Comparison of ENCODE assay signal across 15 cellular contexts in genomic region chr14:71328183-71328582, GRCh38. TPM values are rescaled to one million over a fixed set of nuclear protein-coding genes. Genes with fewer than 3 reads are reported as not detected.
DNase-seq lines count a peak whose midpoint lies in the region; ATAC-seq and TF ChIP-seq lines count a peak whose summit lies in the region.
"Had no signal": no experiment of that assay in that cellular context is flagged by ENCODE, and none has a peak within 500 bp of the region (broad histone marks: within the 10 kb centered on the region; RNA-seq: fewer than 3 reads in every experiment).

No MANE protein-coding gene starts in this region.

- intact Hi-C loops in activated CD4-positive, alpha-beta T cell treated with anti-CD3 and anti-CD28 coated beads, Interleukin-2, amount 10 ng/mL, durations not matched to agents 24 days and 14 days (cut with micrococcal nuclease): loop anchor here (10.0 kb wide), 2 partner anchors 443 to 527 kb away; no protein-coding TSS in a partner anchor

- ATAC-seq in HG03342 (IDR thresholded peaks at IDR 0.05; ENCODE audit: unreplicated experiment) (peak; percentile 39), GM18502 (IDR thresholded peaks at IDR 0.05; ENCODE audit: poor library complexity, unreplicated experiment) (no peak), HG03439 (IDR thresholded peaks at IDR 0.05; ENCODE audit: unreplicated experiment) (no peak)
- peak; percentile 27 for ATAC-seq in activated naive CD8-positive, alpha-beta T cell treated with anti-CD3 and anti-CD28 coated beads, Interleukin-2, amount 10 ng/mL, durations not matched to agents 7 days and 5 days (ENCODE audit: low read depth)
- peak; percentile 32 for ATAC-seq in stimulated activated naive CD8-positive, alpha-beta T cell treated with anti-CD3 and anti-CD28 coated beads, Interleukin-15, Interleukin-2, amounts not matched to agents 100 U/mL and 50 U/mL, for 24 hours
- ATAC-seq: HCT116 had no signal

- H3K4me1 Mint-ChIP-seq in activated CD4-positive, alpha-beta T cell treated with anti-CD3 and anti-CD28 coated beads, Interleukin-2, amount 10 ng/mL, durations not matched to agents 24 days and 14 days: peaks cover 76% of the 10 kb centered on the region
- peaks cover 56% of the 10 kb centered on the region for H3K4me1 Mint-ChIP-seq in activated naive CD8-positive, alpha-beta T cell treated with anti-CD3 and anti-CD28 coated beads, Interleukin-2, amount 10 ng/mL, durations not matched to agents 7 days and 5 days

- CTCF ChIA-PET in SK-N-SH (lab: Yijun Ruan, JAX): interaction anchor here (0.5 to 2.5 kb wide), 2 partner anchors 319 to 425 kb away, joined by 3 to 12 read pairs; no protein-coding TSS in a partner anchor

- no peak overlapping the region for H3K9ac ChIP-seq in SK-N-SH

- H2AFZ ChIP-seq in SK-N-SH (ENCODE audit: low read depth): no peak overlapping the region

- no peak for TF ChIP-seq EP300 in SK-N-SH (IDR thresholded peaks at IDR 0.05; ENCODE audit: borderline replicate concordance in 1 of 2, low read depth in 1 of 2, low read length in 1 of 2)

- H3K27ac ChIP-seq in SK-N-SH (ENCODE audit: low read depth in 2 of 2, low read length in 1 of 2): no peak overlapping the region
- H3K27ac ChIP-seq: adrenal gland had no signal

- peaks cover 8 to 19% of the 10 kb centered on the region in 2 experiments; a peak in 3 of 4 replicates for H3K4me1 ChIP-seq in SK-N-SH (ENCODE audit: control insufficient read depth in 1 of 2, insufficient read depth in 2 of 2, low read depth in 1 of 2, low read length in 1 of 2)

- no peaks in the 10 kb centered on the region for H3K27me3 Mint-ChIP-seq in activated CD4-positive, alpha-beta T cell treated with anti-CD3 and anti-CD28 coated beads, Interleukin-2, amount 10 ng/mL, durations not matched to agents 24 days and 14 days
- H3K27me3 Mint-ChIP-seq in activated naive CD8-positive, alpha-beta T cell treated with anti-CD3 and anti-CD28 coated beads, Interleukin-2, amount 10 ng/mL, durations not matched to agents 7 days and 5 days: no peaks in the 10 kb centered on the region

- H3K36me3 ChIP-seq in SK-N-SH (replicated peaks in 1 of 2; ENCODE audit: control insufficient read depth in 1 of 2, insufficient read depth in 2 of 2, low read length in 1 of 2): peaks cover 0 to 9% of the 10 kb centered on the region in 2 experiments
- H3K36me3 ChIP-seq: adrenal gland, tibial nerve had no signal

- H3K9me3 Mint-ChIP-seq in activated CD4-positive, alpha-beta T cell treated with anti-CD3 and anti-CD28 coated beads, Interleukin-2, amount 10 ng/mL, durations not matched to agents 24 days and 14 days: peaks cover 1% of the 10 kb centered on the region
- peaks cover 4% of the 10 kb centered on the region for H3K9me3 Mint-ChIP-seq in activated naive CD8-positive, alpha-beta T cell treated with anti-CD3 and anti-CD28 coated beads, Interleukin-2, amount 10 ng/mL, durations not matched to agents 7 days and 5 days

- no peaks in the 10 kb centered on the region for H3F3A ChIP-seq in SK-N-SH (replicated peaks; ENCODE audit: insufficient read depth)

- H3K4me3 Mint-ChIP-seq in activated CD4-positive, alpha-beta T cell treated with anti-CD3 and anti-CD28 coated beads, Interleukin-2, amount 10 ng/mL, durations not matched to agents 24 days and 14 days: peak overlapping the region; percentile 10
- no peak overlapping the region for H3K4me3 Mint-ChIP-seq in activated naive CD8-positive, alpha-beta T cell treated with anti-CD3 and anti-CD28 coated beads, Interleukin-2, amount 10 ng/mL, durations not matched to agents 7 days and 5 days

- H3K9me2 ChIP-seq in SK-N-SH: no peaks in the 10 kb centered on the region

- 0 out of 2 replicates have a peak, but pooled peaks cover 3% of the 10 kb centered on the region for H4K20me1 ChIP-seq in SK-N-SH (ENCODE audit: insufficient read depth)

- H3K27me3 ChIP-seq in SK-N-SH (ENCODE audit: insufficient read depth): no peaks in the 10 kb centered on the region
- H3K27me3 ChIP-seq: adrenal gland, tibial nerve had no signal

- H3K9me3 ChIP-seq in SK-N-SH: no peaks in the 10 kb centered on the region
- H3K9me3 ChIP-seq: adrenal gland, tibial nerve had no signal

- no peak overlapping the region for H3K4me2 ChIP-seq in SK-N-SH

- peaks cover 37% of the 10 kb centered on the region for H3K36me3 Mint-ChIP-seq in activated CD4-positive, alpha-beta T cell treated with anti-CD3 and anti-CD28 coated beads, Interleukin-2, amount 10 ng/mL, durations not matched to agents 24 days and 14 days (ENCODE audit: low read depth)
- H3K36me3 Mint-ChIP-seq in activated naive CD8-positive, alpha-beta T cell treated with anti-CD3 and anti-CD28 coated beads, Interleukin-2, amount 10 ng/mL, durations not matched to agents 7 days and 5 days: peaks cover 23% of the 10 kb centered on the region

- no peak for TF ChIP-seq RAD21 in SK-N-SH (IDR thresholded peaks at IDR 0.05; ENCODE audit: low read length)

- POLR2A ChIA-PET in activated naive CD8-positive, alpha-beta T cell treated with anti-CD3 and anti-CD28 coated beads, Interleukin-2, amount 10 ng/mL, durations not matched to agents 7 days and 5 days (lab: Charles Lee): interaction anchor here (0.7 kb wide), 1 partner anchor 75 kb away, joined by 3 read pairs; no protein-coding TSS in a partner anchor
- POLR2A ChIA-PET in SK-N-SH (lab: Yijun Ruan, JAX): interaction anchor here (0.6 kb wide), 1 partner anchor 209 kb away, joined by 3 read pairs; no protein-coding TSS in a partner anchor

- peak overlapping the region; percentile 9 for H3K27ac Mint-ChIP-seq in activated CD4-positive, alpha-beta T cell treated with anti-CD3 and anti-CD28 coated beads, Interleukin-2, amount 10 ng/mL, durations not matched to agents 24 days and 14 days
- H3K27ac Mint-ChIP-seq in activated naive CD8-positive, alpha-beta T cell treated with anti-CD3 and anti-CD28 coated beads, Interleukin-2, amount 10 ng/mL, durations not matched to agents 7 days and 5 days: peak overlapping the region; percentile 11

- no peak overlapping the region for H3K4me3 ChIP-seq in SK-N-SH (ENCODE audit: low read depth in 2 of 2, low read length in 1 of 2)
- H3K4me3 ChIP-seq: adrenal gland, tibial nerve had no signal

- TF ChIP-seq CTCF in SK-N-SH (IDR thresholded peaks at IDR 0.05): no peak

- peak; percentile 62 for DNase-seq in activated CD4-positive, alpha-beta T cell treated with anti-CD3 and anti-CD28 coated beads, Interleukin-2, amount 10 ng/mL, durations not matched to agents 24 days and 14 days
- no peak for DNase-seq in activated CD4-positive, alpha-beta T cell treated with anti-CD3 and anti-CD28 coated beads, Interleukin-2, amount 50 U/mL, for 4 hours
- no peak for DNase-seq in activated naive CD8-positive, alpha-beta T cell treated with anti-CD3 and anti-CD28 coated beads, Interleukin-2, amount 10 ng/mL, durations not matched to agents 7 days and 5 days
- no peak for DNase-seq in stimulated activated naive CD8-positive, alpha-beta T cell treated with anti-CD3 and anti-CD28 coated beads, Interleukin-15, Interleukin-2, amounts not matched to agents 100 U/mL and 50 U/mL, for 24 hours
- DNase-seq in SK-N-SH: no peak
- DNase-seq: 8988T, adrenal gland, NCI-H1694 treated with DMSO at 0.1 percent for 48 hours, NCI-H69, T1000 had no signal

- peaks cover 100% of the 10 kb centered on the region for H3K79me2 ChIP-seq in SK-N-SH (ENCODE audit: insufficient read depth)

TF ChIP-seq in SK-N-SH, 30 proteins besides CTCF, POLR2A, EP300 and RAD21:
- no peak for TF ChIP-seq TEAD4 (IDR thresholded peaks at IDR 0.05; ENCODE audit: borderline replicate concordance, insufficient read depth)
- TF ChIP-seq SMC3 (IDR thresholded peaks at IDR 0.05; ENCODE audit: low read depth, low read length): no peak
- no peak for TF ChIP-seq TAF1 (IDR thresholded peaks at IDR 0.05; ENCODE audit: borderline replicate concordance, low read depth, low read length)
- TF ChIP-seq MEF2A (IDR thresholded peaks at IDR 0.05; ENCODE audit: borderline replicate concordance, low read depth): no peak
- no peak for TF ChIP-seq RFX5 (IDR thresholded peaks at IDR 0.05; ENCODE audit: low read length)
- no peak for TF ChIP-seq MAX (IDR thresholded peaks at IDR 0.05; ENCODE audit: low read depth)

RNA-seq across cellular contexts. Expression of gene SIPA1L1, which starts 7.9 kb away (rescaled TPM):
- 69.7 and 72.6 TPM in 2 replicates for total RNA-seq in activated CD4-positive, alpha-beta T cell treated with anti-CD3 and anti-CD28 coated beads, Interleukin-2, amount 10 ng/mL, durations not matched to agents 24 days and 14 days
- total RNA-seq in activated naive CD8-positive, alpha-beta T cell treated with anti-CD3 and anti-CD28 coated beads, Interleukin-2, amount 10 ng/mL, durations not matched to agents 7 days and 5 days: 10 to 100 TPM; 45.8 to 48.7 TPM
- 19.2 and 20.2 TPM in 2 replicates for polyA plus RNA-seq in SK-N-SH (2012; rRNA removed)
- polyA plus RNA-seq in SK-N-SH (2012; cell fraction: cytosol; rRNA removed): 10.7 and 14.2 TPM in 2 replicates
- 52.5 and 76.4 TPM in 2 replicates for polyA plus RNA-seq in SK-N-SH (2012; cell fraction: nucleus; rRNA removed)

Comparison
In these comparisons a context has a peak if more than half of its experiments do, and no peak if none do; other contexts are left out.
1. ATAC-seq: peak in HG03342 (single experiment), activated naive CD8-positive, alpha-beta T cell treated with anti-CD3 and anti-CD28 coated beads, Interleukin-2, amount 10 ng/mL, durations not matched to agents 7 days and 5 days (single experiment) and stimulated activated naive CD8-positive, alpha-beta T cell treated with anti-CD3 and anti-CD28 coated beads, Interleukin-15, Interleukin-2, amounts not matched to agents 100 U/mL and 50 U/mL, for 24 hours (single experiment); none in GM18502 (single experiment) and HG03439 (single experiment).